In genomic region chr5:172335721-172336120, GRCh38 we compare ENCODE assay signal across 19 cellular contexts.
"Had no signal": no experiment of that assay in that cellular context is flagged by ENCODE, and none has a peak within 500 bp of the region (broad histone marks: within the 10 kb centered on the region; RNA-seq: fewer than 3 reads in every experiment).

No MANE protein-coding gene starts in this region.

- H3K4me2 ChIP-seq: KMS-11 had no signal

- H3K9ac ChIP-seq: KMS-11 had no signal

- H3K27ac ChIP-seq: KMS-11, SK-N-MC, VCaP had no signal

- H3K4me1 Mint-ChIP-seq: activated CD4-positive, alpha-beta memory T cell treated with anti-CD3 and anti-CD28 coated beads, Interleukin-2, amount 10 ng/mL, durations not matched to agents 7 days and 5 days; activated CD4-positive, alpha-beta T cell treated with anti-CD3 and anti-CD28 coated beads for 36 hours; activated naive CD4-positive, alpha-beta T cell treated with anti-CD3 and anti-CD28 coated beads, Interleukin-2, amount 10 ng/mL, durations not matched to agents 7 days and 5 days; activated naive CD8-positive, alpha-beta T cell treated with anti-CD3 and anti-CD28 coated beads for 36 hours; T-cell had no signal

- H3K27ac Mint-ChIP-seq: activated CD4-positive, alpha-beta memory T cell treated with anti-CD3 and anti-CD28 coated beads, Interleukin-2, amount 10 ng/mL, durations not matched to agents 7 days and 5 days; activated CD4-positive, alpha-beta T cell treated with anti-CD3 and anti-CD28 coated beads for 36 hours; activated naive CD4-positive, alpha-beta T cell treated with anti-CD3 and anti-CD28 coated beads, Interleukin-2, amount 10 ng/mL, durations not matched to agents 7 days and 5 days; activated naive CD8-positive, alpha-beta T cell treated with anti-CD3 and anti-CD28 coated beads for 36 hours; activated T-cell treated with anti-CD3 and anti-CD28 coated beads, Interleukin-2, amount 50 U/mL, for 72 hours; activated T-helper 2 cell treated with anti-CD3 and anti-CD28 coated beads, Interferon-gamma antibody, Interleukin-2, Interleukin-4, amounts not matched to agents 10 μg/mL and 5 μg/mL and 100 μg/mL, durations not matched to agents 14 hours and 24 hours and 36 hours; T-cell had no signal

- DNase-seq: activated CD4-positive, alpha-beta memory T cell treated with anti-CD3 and anti-CD28 coated beads, Interleukin-2, amount 10 ng/mL, durations not matched to agents 7 days and 5 days; activated CD4-positive, alpha-beta T cell treated with anti-CD3 and anti-CD28 coated beads for 36 hours; activated CD4-positive, alpha-beta T cell treated with anti-CD3 and anti-CD28 coated beads, Interleukin-2, amount 50 U/mL, for 1 hour; activated gamma-delta T cell treated with Interleukin-2 at 50 U/mL for 16 hours; activated naive CD4-positive, alpha-beta T cell treated with anti-CD3 and anti-CD28 coated beads, Interleukin-2, amount 10 ng/mL, durations not matched to agents 7 days and 5 days; activated naive CD8-positive, alpha-beta T cell treated with anti-CD3 and anti-CD28 coated beads for 36 hours; activated T-cell treated with anti-CD3 and anti-CD28 coated beads for 4 hours; activated T-cell treated with anti-CD3 and anti-CD28 coated beads, Interleukin-2, amount 50 U/mL, for 72 hours; central memory CD4-positive, alpha-beta T cell; MG63; NCI-H1436 treated with DMSO at 0.1 percent for 48 hours; NCI-H187; NCI-H2081; SIG-M5; T-cell had no signal

- H3K4me3 Mint-ChIP-seq: activated CD4-positive, alpha-beta memory T cell treated with anti-CD3 and anti-CD28 coated beads, Interleukin-2, amount 10 ng/mL, durations not matched to agents 7 days and 5 days; activated CD4-positive, alpha-beta T cell treated with anti-CD3 and anti-CD28 coated beads for 36 hours; activated naive CD4-positive, alpha-beta T cell treated with anti-CD3 and anti-CD28 coated beads, Interleukin-2, amount 10 ng/mL, durations not matched to agents 7 days and 5 days; activated naive CD8-positive, alpha-beta T cell treated with anti-CD3 and anti-CD28 coated beads for 36 hours; activated T-cell treated with anti-CD3 and anti-CD28 coated beads, Interleukin-2, amount 50 U/mL, for 72 hours; T-cell had no signal

- H3K9me3 Mint-ChIP-seq: activated CD4-positive, alpha-beta memory T cell treated with anti-CD3 and anti-CD28 coated beads, Interleukin-2, amount 10 ng/mL, durations not matched to agents 7 days and 5 days; activated naive CD4-positive, alpha-beta T cell treated with anti-CD3 and anti-CD28 coated beads, Interleukin-2, amount 10 ng/mL, durations not matched to agents 7 days and 5 days; activated naive CD8-positive, alpha-beta T cell treated with anti-CD3 and anti-CD28 coated beads for 36 hours; activated T-cell treated with anti-CD3 and anti-CD28 coated beads, Interleukin-2, amount 50 U/mL, for 72 hours; activated T-helper 2 cell treated with anti-CD3 and anti-CD28 coated beads, Interferon-gamma antibody, Interleukin-2, Interleukin-4, amounts not matched to agents 10 μg/mL and 5 μg/mL and 100 μg/mL, durations not matched to agents 14 hours and 24 hours and 36 hours; T-cell had no signal

- H3K4me3 ChIP-seq: MG63, SK-N-MC had no signal

- H3K27me3 Mint-ChIP-seq: activated CD4-positive, alpha-beta memory T cell treated with anti-CD3 and anti-CD28 coated beads, Interleukin-2, amount 10 ng/mL, durations not matched to agents 7 days and 5 days; activated CD4-positive, alpha-beta T cell treated with anti-CD3 and anti-CD28 coated beads for 36 hours; activated naive CD4-positive, alpha-beta T cell treated with anti-CD3 and anti-CD28 coated beads, Interleukin-2, amount 10 ng/mL, durations not matched to agents 7 days and 5 days; activated naive CD8-positive, alpha-beta T cell treated with anti-CD3 and anti-CD28 coated beads for 36 hours had no signal

- H3K9me3 ChIP-seq: MG63 had no signal

- H3K36me3 Mint-ChIP-seq: activated naive CD4-positive, alpha-beta T cell treated with anti-CD3 and anti-CD28 coated beads, Interleukin-2, amount 10 ng/mL, durations not matched to agents 7 days and 5 days; activated naive CD8-positive, alpha-beta T cell treated with anti-CD3 and anti-CD28 coated beads for 36 hours; T-cell had no signal

- H3K27me3 ChIP-seq: MG63 had no signal

- ATAC-seq: activated CD4-positive, alpha-beta T cell treated with anti-CD3 and anti-CD28 coated beads for 36 hours; activated T-cell treated with anti-CD3 and anti-CD28 coated beads, Interleukin-2, amount 50 U/mL, for 72 hours; T-cell had no signal
